24 cellular contexts compared by ENCODE assay signal in genomic region chr2:240538031-240538780, GRCh38. TPM values are rescaled to one million over a fixed set of nuclear protein-coding genes. Genes with fewer than 3 reads are reported as not detected.
A peak's percentile ranks its signal among the peaks of the same experiment; 100 is the strongest.
DNase-seq lines count a peak whose midpoint lies in the region; ATAC-seq and TF ChIP-seq lines count a peak whose summit lies in the region.
"Had no signal": no experiment of that assay in that cellular context is flagged by ENCODE, and none has a peak within 500 bp of the region (broad histone marks: within the 10 kb centered on the region; RNA-seq: fewer than 3 reads in every experiment).

No MANE protein-coding gene starts in this region.

- no peaks in the 10 kb centered on the region for H3K4me1 ChIP-seq in osteoblast (ENCODE audit: insufficient read depth, low read length)
- H3K4me1 ChIP-seq: BLaER1 had no signal

- peaks cover 14% of the 10 kb centered on the region for H3K36me3 ChIP-seq in osteoblast (ENCODE audit: insufficient read depth, low read length)

- no peaks in the 10 kb centered on the region for H3K79me2 ChIP-seq in osteoblast (ENCODE audit: insufficient read depth, low read length)

- no peaks in the 10 kb centered on the region for H4K20me1 ChIP-seq in osteoblast (ENCODE audit: insufficient read depth, low read length)

- TF ChIP-seq CTCF in coronary artery (IDR thresholded peaks at IDR 0.05) (no peak), osteoblast (IDR thresholded peaks at IDR 0.05; ENCODE audit: extremely low read depth, low read depth, low read length) (no peak), type B pancreatic cell (conservative IDR thresholded peaks at IDR 0.05) (no peak)

- H3K4me2 ChIP-seq in osteoblast (ENCODE audit: insufficient read depth, low read length): no peak overlapping the region
- H3K4me2 ChIP-seq: BLaER1 had no signal

- no peak overlapping the region for H3K27ac ChIP-seq in coronary artery
- H3K27ac ChIP-seq in osteoblast (ENCODE audit: low read depth, low read length): no peak overlapping the region
- H3K27ac ChIP-seq: BLaER1 had no signal

- no peak overlapping the region for H3K4me3 Mint-ChIP-seq in type B pancreatic cell
- H3K4me3 Mint-ChIP-seq: CD4-positive, alpha-beta T cell had no signal

- H3K27ac Mint-ChIP-seq in type B pancreatic cell: no peak overlapping the region
- H3K27ac Mint-ChIP-seq: CD4-positive, alpha-beta T cell had no signal

- ATAC-seq in GM21381 (IDR thresholded peaks at IDR 0.05; ENCODE audit: unreplicated experiment): no peak

- peak; percentile 32 for DNase-seq in activated CD8-positive, alpha-beta memory T cell treated with anti-CD3 and anti-CD28 coated beads, Interleukin-2, amount 50 U/mL, for 48 hours
- DNase-seq in activated CD8-positive, alpha-beta memory T cell treated with anti-CD3 and anti-CD28 coated beads, Interleukin-2, amount 50 U/mL, for 4 hours: no peak
- DNase-seq in coronary artery (ENCODE audit: low spot score) (peak; percentile 58), osteoblast (ENCODE audit: insufficient read length, low spot score, missing footprints) (peak; percentile 30), type B pancreatic cell (ENCODE audit: extremely low spot score, unreplicated experiment) (peak; percentile 60), GF-D8 (lab: John Stamatoyannopoulos, UW) (no peak), SHP77 (lab: John Stamatoyannopoulos, UW) (no peak)
- DNase-seq: CD4-positive, alpha-beta T cell; HCEC 1CT; IMR-90; KG1; MG63; NCI-H1048; NCI-H1417; NCI-H1694; NCI-H2029 treated with DMSO at 0.1 percent for 48 hours; NCI-H2171; NCI-H226; NCI-H510A; NCI-H69; RPMI8226; SHP77 treated with DMSO at 0.1 percent for 48 hours had no signal

- no peaks in the 10 kb centered on the region for H3K9me3 Mint-ChIP-seq in type B pancreatic cell

- H3K4me1 Mint-ChIP-seq in type B pancreatic cell (ENCODE audit: unreplicated experiment): no peaks in the 10 kb centered on the region

- H3K36me3 Mint-ChIP-seq in type B pancreatic cell: peaks cover 41% of the 10 kb centered on the region

- H3K4me3 ChIP-seq in coronary artery: no peak overlapping the region
- H3K4me3 ChIP-seq in osteoblast (ENCODE audit: insufficient read depth, low read length): no peak overlapping the region
- H3K4me3 ChIP-seq: BLaER1, MG63 had no signal

- no peaks in the 10 kb centered on the region for H3K9me3 ChIP-seq in osteoblast (ENCODE audit: low read depth, low read length)

- no peak overlapping the region for H2AFZ ChIP-seq in osteoblast (ENCODE audit: low read length)

- H3K27me3 Mint-ChIP-seq in type B pancreatic cell: no peaks in the 10 kb centered on the region
- H3K27me3 Mint-ChIP-seq: CD4-positive, alpha-beta T cell had no signal

- no peaks in the 10 kb centered on the region for H3K27me3 ChIP-seq in osteoblast (ENCODE audit: insufficient read depth, low read length)
- H3K27me3 ChIP-seq: BLaER1, MG63 had no signal

RNA-seq across cellular contexts. Expression of gene ANKMY1, which starts 19.6 kb away (rescaled TPM):
- total RNA-seq in osteoblast (11.2 and 11.5 TPM in 2 replicates), type B pancreatic cell (ENCODE audit: low replicate concordance) (13.4 and 16.8 TPM in 2 replicates)

RNA-seq across cellular contexts. Expression of gene DUSP28, which starts 22.0 kb away (rescaled TPM):
- 3.2 and 4.7 TPM in 2 replicates for total RNA-seq in osteoblast
- 4.3 and 6.4 TPM in 2 replicates for total RNA-seq in type B pancreatic cell (ENCODE audit: low replicate concordance)

RNA-seq across cellular contexts. Expression of gene RNPEPL1, which starts 30.1 kb away (rescaled TPM):
- total RNA-seq in osteoblast (13.0 and 14.7 TPM in 2 replicates), type B pancreatic cell (ENCODE audit: low replicate concordance) (40.5 and 66.4 TPM in 2 replicates)

RNA-seq across cellular contexts. Expression of gene CAPN10, which starts 48.3 kb away (rescaled TPM):
- total RNA-seq in osteoblast: 21.0 and 22.1 TPM in 2 replicates
- total RNA-seq in type B pancreatic cell (ENCODE audit: low replicate concordance): 36.3 and 55.2 TPM in 2 replicates

Comparison
In these comparisons a context has a peak if more than half of its experiments do, and no peak if none do; other contexts are left out.
1. DNase-seq: peak in activated CD8-positive, alpha-beta memory T cell treated with anti-CD3 and anti-CD28 coated beads, Interleukin-2, amount 50 U/mL, for 48 hours (single experiment), coronary artery (single experiment), osteoblast (single experiment) and type B pancreatic cell (single experiment); none in activated CD8-positive, alpha-beta memory T cell treated with anti-CD3 and anti-CD28 coated beads, Interleukin-2, amount 50 U/mL, for 4 hours (single experiment), GF-D8 (single experiment) and SHP77 (0 of 2).